2 cellular contexts compared by ENCODE assay signal in the genomic region with DNA sequence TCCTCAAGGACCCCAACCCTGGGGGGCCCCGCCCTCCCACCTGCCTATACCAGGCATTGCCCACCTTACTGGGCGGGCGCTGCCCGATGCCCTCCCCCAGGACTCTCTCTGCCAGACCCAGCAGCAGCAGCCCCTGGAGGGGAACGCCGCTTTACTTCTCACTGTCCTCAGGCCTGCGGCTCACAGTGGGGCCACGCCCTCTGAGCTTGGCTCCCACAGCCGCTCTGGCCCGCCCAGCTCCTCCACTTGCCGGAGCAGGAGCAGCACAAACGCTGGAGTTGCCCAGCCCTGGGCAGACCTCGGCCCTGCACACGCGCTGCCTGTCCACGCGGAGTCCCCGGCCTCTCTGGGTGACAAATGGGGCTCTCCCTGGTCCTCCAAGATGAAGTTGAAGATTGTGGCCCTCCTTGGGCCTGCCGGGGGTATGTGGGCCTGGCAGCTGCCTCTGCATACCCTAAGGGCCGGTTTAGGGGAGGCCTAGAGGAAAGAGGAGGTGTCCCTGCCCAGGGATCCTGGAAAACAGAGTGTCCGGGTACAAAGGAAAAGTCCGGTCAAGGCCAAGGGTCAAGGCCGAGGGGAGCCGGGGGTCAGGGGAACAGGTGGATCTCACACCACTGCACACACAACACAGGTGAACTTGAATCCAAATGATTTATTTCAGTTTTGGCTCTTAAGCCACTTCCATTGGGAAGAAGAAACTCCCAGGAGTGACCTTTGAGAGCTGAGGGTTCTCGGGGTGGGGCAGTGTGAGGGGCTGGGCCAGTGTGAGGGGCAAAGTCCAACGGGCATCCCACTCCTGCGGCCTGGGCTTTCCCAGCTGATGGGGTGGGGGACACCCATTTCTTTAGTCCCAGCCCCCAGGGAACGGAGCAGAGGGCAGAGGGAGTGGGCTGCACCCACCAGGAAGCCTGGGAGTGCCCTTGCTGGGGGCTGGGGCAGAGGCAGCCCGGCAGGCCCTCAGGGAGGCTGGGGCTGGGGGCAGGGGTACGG.
TF ChIP-seq lines count a peak whose summit lies in the region.

No MANE protein-coding gene starts in this region.

TF ChIP-seq in A549, 52 proteins besides CTCF, POLR2A, EP300 and RAD21:
- TF ChIP-seq JUN (IDR thresholded peaks at IDR 0.05) (0 out of 5 replicates have a peak, but pooled peaks of 1 of the 2 experiments have one; percentile 14), SMC3 (IDR thresholded peaks at IDR 0.05) (no peak)
- TF ChIP-seq, protein P1, sequence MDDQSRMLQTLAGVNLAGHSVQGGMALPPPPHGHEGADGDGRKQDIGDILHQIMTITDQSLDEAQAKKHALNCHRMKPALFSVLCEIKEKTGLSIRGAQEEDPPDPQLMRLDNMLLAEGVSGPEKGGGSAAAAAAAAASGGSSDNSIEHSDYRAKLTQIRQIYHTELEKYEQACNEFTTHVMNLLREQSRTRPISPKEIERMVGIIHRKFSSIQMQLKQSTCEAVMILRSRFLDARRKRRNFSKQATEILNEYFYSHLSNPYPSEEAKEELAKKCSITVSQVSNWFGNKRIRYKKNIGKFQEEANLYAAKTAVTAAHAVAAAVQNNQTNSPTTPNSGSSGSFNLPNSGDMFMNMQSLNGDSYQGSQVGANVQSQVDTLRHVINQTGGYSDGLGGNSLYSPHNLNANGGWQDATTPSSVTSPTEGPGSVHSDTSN (IDR thresholded peaks at IDR 0.05) = no peak

TF ChIP-seq in HCT116, 20 proteins besides CTCF, POLR2A, EP300 and RAD21:
- TF ChIP-seq ZNF274 (IDR thresholded peaks at IDR 0.05; ENCODE audit: low read depth, low read length) = no peak
TF ChIP-seq in HCT116: peak in this region for 0.
